Comparison of ENCODE assay signal across 24 cellular contexts in the genomic region with DNA sequence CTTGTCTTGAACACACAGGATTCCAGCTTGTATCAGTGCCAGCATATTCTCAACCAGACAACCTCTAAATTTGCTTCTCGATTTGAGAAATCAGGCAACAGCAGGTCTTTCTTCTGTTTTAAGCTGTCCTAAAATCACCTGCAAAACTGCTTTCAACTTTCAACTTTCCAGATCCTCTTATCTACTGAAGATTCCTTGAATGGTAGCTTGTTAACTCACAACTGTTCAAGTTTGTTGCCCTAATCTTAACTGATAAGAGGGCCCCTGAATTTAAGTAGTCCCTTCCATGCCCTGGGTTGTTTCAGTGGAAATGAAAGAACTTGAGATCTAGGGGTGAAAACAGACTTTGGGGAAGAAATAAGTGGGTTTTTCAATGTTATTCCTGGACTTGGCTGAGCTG. TPM values are rescaled to one million over a fixed set of nuclear protein-coding genes. Genes with fewer than 3 reads are reported as not detected.
DNase-seq lines count a peak whose midpoint lies in the region; ATAC-seq and TF ChIP-seq lines count a peak whose summit lies in the region.
"Had no signal": no experiment of that assay in that cellular context is flagged by ENCODE, and none has a peak within 500 bp of the region (broad histone marks: within the 10 kb centered on the region; RNA-seq: fewer than 3 reads in every experiment).

No MANE protein-coding gene starts in this region.

- no peaks in the 10 kb centered on the region for H3K36me3 ChIP-seq in cardiac muscle cell
- H3K36me3 ChIP-seq in RWPE2 (ENCODE audit: low read depth) = peaks cover 12% of the 10 kb centered on the region
- no peaks in the 10 kb centered on the region for H3K36me3 ChIP-seq in hepatocyte (replicated peaks; ENCODE audit: insufficient read depth, low read depth)
- peaks cover 0 to 2% (median 0%) of the 10 kb centered on the region in 5 donors for H3K36me3 ChIP-seq in subcutaneous abdominal adipose tissue (ENCODE audit: control insufficient read depth in 5 of 5, insufficient read depth in 5 of 5, low read length in 5 of 5)
- H3K36me3 ChIP-seq: neural progenitor cell, vagina had no signal

- no peak overlapping the region for H2AFZ ChIP-seq in hepatocyte
- H2AFZ ChIP-seq: neural progenitor cell had no signal

- H3K9me2 ChIP-seq in hepatocyte (replicated peaks; ENCODE audit: insufficient read depth) = no peaks in the 10 kb centered on the region

- intact Hi-C loops in left cardiac atrium (cut with DNase I) = no loop called here

- peaks cover 18% of the 10 kb centered on the region for H3K79me2 ChIP-seq in hepatocyte

- H3K9me3 ChIP-seq in cardiac muscle cell (ENCODE audit: low read depth) (no peaks in the 10 kb centered on the region), RWPE2 (ENCODE audit: severe bottlenecking) (no peaks in the 10 kb centered on the region), hepatocyte (ENCODE audit: low read depth) (no peaks in the 10 kb centered on the region), subcutaneous abdominal adipose tissue (ENCODE audit: control insufficient read depth in 5 of 5, low read length in 5 of 5) (no peaks in the 10 kb centered on the region)
- H3K9me3 ChIP-seq: spleen, vagina had no signal

- H3K27me3 ChIP-seq in cardiac muscle cell = no peaks in the 10 kb centered on the region
- H3K27me3 ChIP-seq in RWPE2 (ENCODE audit: insufficient read depth, poor library complexity, severe bottlenecking) = no peaks in the 10 kb centered on the region
- H3K27me3 ChIP-seq in hepatocyte = no peaks in the 10 kb centered on the region
- H3K27me3 ChIP-seq in subcutaneous abdominal adipose tissue (ENCODE audit: control insufficient read depth in 5 of 5, insufficient read depth in 4 of 5, low read length in 5 of 5) = no peaks in the 10 kb centered on the region
- H3K27me3 ChIP-seq: neural progenitor cell, spleen, vagina had no signal

- peaks cover 14% of the 10 kb centered on the region for H3K4me1 ChIP-seq in cardiac muscle cell (ENCODE audit: low read depth)
- no peaks in the 10 kb centered on the region for H3K4me1 ChIP-seq in RWPE2 (ENCODE audit: insufficient read depth, poor library complexity, severe bottlenecking)
- H3K4me1 ChIP-seq in hepatocyte (ENCODE audit: insufficient read depth) = peaks cover 13% of the 10 kb centered on the region
- peaks cover 0 to 18% (median 12%) of the 10 kb centered on the region in 5 donors for H3K4me1 ChIP-seq in subcutaneous abdominal adipose tissue (ENCODE audit: control insufficient read depth in 5 of 5, insufficient read depth in 5 of 5, low read length in 5 of 5)
- H3K4me1 ChIP-seq: vagina had no signal

- peak overlapping the region in 1 of 5 donors; percentile 59 for H3K9ac ChIP-seq in subcutaneous abdominal adipose tissue (ENCODE audit: low read length in 5 of 5)
- H3K9ac ChIP-seq: neural progenitor cell had no signal

- peak overlapping the region; percentile 31 for H3K4me2 ChIP-seq in hepatocyte

- no peak for ATAC-seq in left cardiac atrium
- no peak for ATAC-seq in RWPE2 (ENCODE audit: low read depth)
- ATAC-seq in HG03045 (IDR thresholded peaks at IDR 0.05; ENCODE audit: unreplicated experiment) = no peak
- no peak for ATAC-seq in GM19023 (IDR thresholded peaks at IDR 0.05; ENCODE audit: unreplicated experiment)
- ATAC-seq: Right ventricle myocardium inferior had no signal

- H3K4me3 ChIP-seq in cardiac muscle cell (no peak overlapping the region), RWPE2 (ENCODE audit: severe bottlenecking) (no peak overlapping the region), hepatocyte (no peak overlapping the region), subcutaneous abdominal adipose tissue (ENCODE audit: low read depth in 1 of 5, low read length in 5 of 5) (no peak overlapping the region)
- H3K4me3 ChIP-seq: neural progenitor cell, spleen, vagina had no signal

- DNase-seq in cardiac muscle cell (ENCODE audit: low read depth in 1 of 2, low spot score in 1 of 2) (peak in 1 of 2 donors; percentile 26), left cardiac atrium (no peak), RWPE2 (ENCODE audit: low spot score) (no peak), hepatocyte (ENCODE audit: low spot score) (no peak), foreskin melanocyte (no peak)
- DNase-seq: activated CD4-positive, alpha-beta T cell treated with anti-CD3 and anti-CD28 coated beads, Interleukin-2, amount 50 U/mL, for 4 hours; activated naive CD4-positive, alpha-beta T cell; anterior cingulate cortex; cerebellar nuclear complex; effector CD8-positive, alpha-beta T cell; hippocampal formation; Kasumi-1; midbrain; NCI-H1105; NCI-H510A; spleen; stimulated activated CD8-positive, alpha-beta memory T cell treated with anti-CD3 and anti-CD28 coated beads, Interleukin-4, amount 100 ng/mL, for 48 hours had no signal

- TF ChIP-seq CTCF in cardiac muscle cell (IDR thresholded peaks at IDR 0.05; ENCODE audit: low read depth, low read length) = no peak
- TF ChIP-seq CTCF in RWPE2 (IDR thresholded peaks at IDR 0.05; ENCODE audit: poor library complexity, severe bottlenecking) = no peak
- no peak for TF ChIP-seq CTCF in hepatocyte (IDR thresholded peaks at IDR 0.05; ENCODE audit: poor library complexity)

- no peaks in the 10 kb centered on the region for H4K20me1 ChIP-seq in hepatocyte (ENCODE audit: insufficient read depth, poor library complexity, severe bottlenecking)

- WGBS in hepatocyte (ENCODE audit: low lambda C conversion rate, missing lambda C conversion rate) = 6% methylated on average over 1 of the region's 1 CpG

- peak overlapping the region; percentile 58 for H3K27ac ChIP-seq in cardiac muscle cell
- H3K27ac ChIP-seq in RWPE2 (ENCODE audit: poor library complexity, severe bottlenecking) = peak overlapping the region; percentile 9
- no peak overlapping the region for H3K27ac ChIP-seq in hepatocyte
- peak overlapping the region; percentile 17 for H3K27ac ChIP-seq in subcutaneous abdominal adipose tissue (ENCODE audit: low read depth, low read length)
- H3K27ac ChIP-seq: neural progenitor cell, vagina had no signal

RNA-seq across cellular contexts. Expression of a gene that starts 57.2 kb away (rescaled TPM):
- total RNA-seq in cardiac muscle cell = 22.8 and 54.8 TPM in 2 replicates
- polyA plus RNA-seq in cardiac muscle cell = 78.9 and 93.3 TPM in 2 replicates
- total RNA-seq in left cardiac atrium = 10 to 100 TPM; 44.2 to 60.3 TPM
- 68.2 and 89.4 TPM in 2 replicates for total RNA-seq in hepatocyte
- 54.9 and 72.6 TPM in 2 replicates for polyA plus RNA-seq in hepatocyte

RNA-seq across cellular contexts. Expression of a gene that starts 59.3 kb away (rescaled TPM):
- total RNA-seq in cardiac muscle cell = 0.12 TPM in 1 of 2 replicates, not detected in the other
- polyA plus RNA-seq in cardiac muscle cell = not detected in 2 replicates
- under 1 TPM; 0.47 to 0.94 TPM for total RNA-seq in left cardiac atrium
- total RNA-seq in hepatocyte = 0.64 and 2.3 TPM in 2 replicates
- 0.81 and 1.4 TPM in 2 replicates for polyA plus RNA-seq in hepatocyte
- total RNA-seq: vagina had no signal
- polyA plus RNA-seq: CD14-positive monocyte had no signal
